9 cellular contexts compared by ENCODE assay signal in the genomic region with DNA sequence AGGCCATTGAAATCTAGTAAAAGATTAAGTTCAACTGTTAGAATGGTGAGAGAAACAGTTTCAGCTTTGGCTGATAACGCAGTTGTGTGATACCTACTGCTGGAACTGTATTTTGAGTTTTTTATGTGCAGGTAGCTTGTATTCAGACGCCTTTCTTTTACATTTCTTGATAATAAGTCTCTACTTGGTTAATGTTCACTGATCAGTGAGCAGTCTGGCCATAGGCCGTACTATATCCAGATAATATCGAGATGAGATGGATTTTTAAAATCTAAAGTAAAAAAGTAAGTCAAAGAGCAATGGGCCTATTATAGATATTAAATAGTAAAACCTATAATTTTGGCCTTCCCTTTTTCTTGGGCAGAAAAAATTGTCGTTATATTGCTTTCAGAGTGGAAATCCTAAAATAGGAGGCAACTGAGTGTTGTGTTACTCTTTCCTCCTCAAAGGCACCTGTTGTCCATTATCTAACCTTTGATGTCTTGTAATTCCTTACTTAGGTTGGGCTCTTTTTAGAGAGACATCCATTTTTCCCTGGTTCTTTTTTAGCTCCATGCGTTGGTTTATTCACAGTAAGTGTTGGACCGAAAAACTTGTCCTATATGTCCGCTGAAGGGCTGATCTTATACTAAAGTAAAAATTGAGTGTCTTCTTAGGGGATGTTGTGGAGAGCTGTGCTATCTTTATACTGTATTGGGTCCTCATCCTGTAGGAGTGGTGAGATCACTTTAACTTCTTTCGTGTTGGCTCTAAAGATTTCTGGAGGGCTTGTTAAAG. TPM values are rescaled to one million over a fixed set of nuclear protein-coding genes. Genes with fewer than 3 reads are reported as not detected.
DNase-seq lines count a peak whose midpoint lies in the region; ATAC-seq, FAIRE-seq and TF ChIP-seq lines count a peak whose summit lies in the region.
"Had no signal": no experiment of that assay in that cellular context is flagged by ENCODE, and none has a peak within 500 bp of the region (broad histone marks: within the 10 kb centered on the region; RNA-seq: fewer than 3 reads in every experiment).

No MANE protein-coding gene starts in this region.

- H3K27ac ChIP-seq in right atrium auricular region = peak overlapping the region in 1 of 2 donors; percentile 89

- no peaks in the 10 kb centered on the region for H3K36me3 ChIP-seq in right atrium auricular region
- no peaks in the 10 kb centered on the region for H3K36me3 ChIP-seq in mucosa of stomach (ENCODE audit: control insufficient read depth, insufficient read depth, low read length)

- peak overlapping the region; percentile 76 for H3K9ac ChIP-seq in mucosa of stomach (ENCODE audit: low read length)

- TF ChIP-seq CTCF in right atrium auricular region (IDR thresholded peaks at IDR 0.05) (no peak), choroid plexus epithelial cell (conservative IDR thresholded peaks at IDR 0.05; ENCODE audit: low read depth, low read length) (no peak)

- intact Hi-C loops in left ventricle myocardium superior (cut with micrococcal nuclease) = no loop called here

- no peaks in the 10 kb centered on the region for H3K27me3 ChIP-seq in right atrium auricular region
- no peaks in the 10 kb centered on the region for H3K27me3 ChIP-seq in mucosa of stomach (ENCODE audit: control insufficient read depth, insufficient read depth, low read length)

- peaks cover 0 to 21% of the 10 kb centered on the region in 2 donors for H3K4me1 ChIP-seq in right atrium auricular region
- H3K4me1 ChIP-seq in mucosa of stomach (ENCODE audit: control insufficient read depth, insufficient read depth, low read length) = peaks cover 18% of the 10 kb centered on the region

- no peak for TF ChIP-seq POLR2A in GM12892 (IDR thresholded peaks at IDR 0.05; ENCODE audit: low read depth, low read length)

- H3K9me3 ChIP-seq in right atrium auricular region = no peaks in the 10 kb centered on the region
- no peaks in the 10 kb centered on the region for H3K9me3 ChIP-seq in mucosa of stomach (ENCODE audit: control insufficient read depth, low read length)

- FAIRE-seq in GM12892 (lab: Jason Lieb, UNC) = no peak

- peak overlapping the region; percentile 80 to 89 for H3K4me3 ChIP-seq in right atrium auricular region
- peak overlapping the region; percentile 95 for H3K4me3 ChIP-seq in choroid plexus epithelial cell (ENCODE audit: low read depth, low read length)
- H3K4me3 ChIP-seq in mucosa of stomach (ENCODE audit: low read length) = peak overlapping the region; percentile 7

- ATAC-seq in left ventricle myocardium superior (no peak), HG02798 (IDR thresholded peaks at IDR 0.05; ENCODE audit: poor library complexity, unreplicated experiment) (no peak)

- DNase-seq in right atrium auricular region (ENCODE audit: low spot score) (no peak), left ventricle myocardium superior (no peak), choroid plexus epithelial cell (ENCODE audit: low read depth) (peak; percentile 18), GM12892 (ENCODE audit: insufficient read length) (no peak), OCI-M1 (lab: John Stamatoyannopoulos, UW) (no peak), NCI-H345 treated with DMSO at 0.1 percent for 48 hours (lab: John Stamatoyannopoulos, UW; ENCODE audit: unreplicated experiment) (no peak)
- DNase-seq: activated CD8-positive, alpha-beta memory T cell treated with anti-CD3 and anti-CD28 coated beads, Interleukin-2, amount 50 U/mL, for 4 hours had no signal

RNA-seq across cellular contexts. Expression of a gene that starts 1.7 kb away (rescaled TPM):
- total RNA-seq in right atrium auricular region (1 to 10 TPM; 4.4 to 9.3 TPM), left ventricle myocardium superior (4.7 TPM)
- 22.7 TPM for polyA plus RNA-seq in GM12892 (2012; ENCODE audit: missing spikeins)

Comparison
In these comparisons a context has a peak if more than half of its experiments do, and no peak if none do; other contexts are left out.
1. H3K4me3 ChIP-seq: peak in every context shown above with its lines; median percentile 95 in choroid plexus epithelial cell; 84 in right atrium auricular region; 7 in mucosa of stomach.